27 cellular contexts compared by ENCODE assay signal in the genomic region with DNA sequence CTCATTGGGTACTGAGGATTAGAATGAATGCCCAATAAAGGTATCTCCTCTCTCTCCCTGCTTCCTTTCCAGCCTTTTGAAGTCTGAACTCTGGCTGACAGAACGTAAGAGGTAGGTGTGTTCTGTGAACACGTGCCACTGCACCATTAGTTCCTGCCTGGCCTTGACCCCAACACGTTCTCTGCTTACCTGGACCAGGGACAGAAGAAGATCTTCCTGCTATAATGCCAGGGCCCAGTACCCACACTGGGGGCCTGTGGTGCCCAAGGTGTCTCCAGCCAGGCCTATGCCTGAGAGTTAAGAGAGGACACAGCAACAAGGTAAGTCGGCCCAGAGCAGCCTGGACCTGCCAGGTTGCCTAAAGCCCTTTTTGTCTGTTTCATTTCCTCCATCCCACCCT.
"Had no signal": no experiment of that assay in that cellular context is flagged by ENCODE, and none has a peak within 500 bp of the region (broad histone marks: within the 10 kb centered on the region; RNA-seq: fewer than 3 reads in every experiment).

No MANE protein-coding gene starts in this region.

- H3K9me3 Mint-ChIP-seq: mesothelial cell of epicardium; naive B cell; natural killer cell; nephron progenitor cell; neural progenitor cell; stimulated activated effector memory CD8-positive, alpha-beta T cell treated with anti-CD3 and anti-CD28 coated beads, Interleukin-12 subunit alpha, Interleukin-12 subunit beta, amount 100 ng/mL, for 72 hours; stimulated activated naive CD8-positive, alpha-beta T cell treated with anti-CD3 and anti-CD28 coated beads, Interleukin-15, amount 100 ng/mL, for 72 hours had no signal

- H3K4me3 ChIP-seq: left lung, lower lobe of right lung, neural progenitor cell, ovary, prostate gland, spleen, tibial nerve, upper lobe of left lung, vagina had no signal

- ATAC-seq: left cardiac atrium; left lung; lower lobe of right lung; natural killer cell; right cardiac atrium; sciatic nerve; stimulated activated effector memory CD8-positive, alpha-beta T cell treated with anti-CD3 and anti-CD28 coated beads, Interleukin-12 subunit alpha, Interleukin-12 subunit beta, amount 100 ng/mL, for 72 hours; stimulated activated naive CD8-positive, alpha-beta T cell treated with anti-CD3 and anti-CD28 coated beads, Interleukin-15, amount 100 ng/mL, for 72 hours had no signal

- DNase-seq: hippocampal formation; kidney glomerular epithelial cell; left cardiac atrium; left lung; lower lobe of right lung; mammary epithelial cell; mesendoderm; naive B cell; natural killer cell; nephron progenitor cell; ovary; retina; right cardiac atrium; small intestine; spleen; stimulated activated CD4-positive, alpha-beta T cell treated with anti-CD3 and anti-CD28 coated beads, Interleukin-4, amount 100 ng/mL, for 24 hours; stimulated activated naive CD4-positive, alpha-beta T cell treated with Interleukin-2 at 50 U/mL for 16 hours; stimulated activated naive CD8-positive, alpha-beta T cell treated with anti-CD3 and anti-CD28 coated beads, Interleukin-15, amount 100 ng/mL, for 72 hours; substantia nigra; upper lobe of left lung had no signal

- H3K9ac ChIP-seq: neural progenitor cell had no signal

- H3K4me2 ChIP-seq: neural progenitor cell had no signal

- H3K27ac Mint-ChIP-seq: mesothelial cell of epicardium; natural killer cell; nephron progenitor cell; neural progenitor cell; stimulated activated effector memory CD8-positive, alpha-beta T cell treated with anti-CD3 and anti-CD28 coated beads, Interleukin-12 subunit alpha, Interleukin-12 subunit beta, amount 100 ng/mL, for 72 hours; stimulated activated naive CD8-positive, alpha-beta T cell treated with anti-CD3 and anti-CD28 coated beads, Interleukin-15, amount 100 ng/mL, for 72 hours had no signal

- H3K36me3 ChIP-seq: left lung, lower lobe of right lung, neural progenitor cell, ovary, prostate gland, spleen, tibial nerve, upper lobe of left lung, vagina had no signal

- H2AFZ ChIP-seq: neural progenitor cell had no signal

- H3K36me3 Mint-ChIP-seq: mesothelial cell of epicardium; naive B cell; natural killer cell; stimulated activated effector memory CD8-positive, alpha-beta T cell treated with anti-CD3 and anti-CD28 coated beads, Interleukin-12 subunit alpha, Interleukin-12 subunit beta, amount 100 ng/mL, for 72 hours had no signal

- H3K27me3 ChIP-seq: left lung, neural progenitor cell, ovary, tibial nerve, upper lobe of left lung, vagina had no signal

- H3K9me3 ChIP-seq: left lung, lower lobe of right lung, ovary, prostate gland, spleen, tibial nerve, upper lobe of left lung, vagina had no signal

- H3K4me3 Mint-ChIP-seq: mesothelial cell of epicardium; naive B cell; natural killer cell; nephron progenitor cell; neural progenitor cell; stimulated activated effector memory CD8-positive, alpha-beta T cell treated with anti-CD3 and anti-CD28 coated beads, Interleukin-12 subunit alpha, Interleukin-12 subunit beta, amount 100 ng/mL, for 72 hours; stimulated activated naive CD8-positive, alpha-beta T cell treated with anti-CD3 and anti-CD28 coated beads, Interleukin-15, amount 100 ng/mL, for 72 hours had no signal

- H3K4me1 Mint-ChIP-seq: naive B cell, natural killer cell had no signal

- H3K27ac ChIP-seq: left lung, lower lobe of right lung, neural progenitor cell, ovary, prostate gland, spleen, tibial nerve, upper lobe of left lung, vagina had no signal

- H3K4me1 ChIP-seq: left lung, lower lobe of right lung, prostate gland, spleen, upper lobe of left lung had no signal
